Comparison of ENCODE assay signal across 1 cellular context in genomic region chr3:112143251-112143650, GRCh38.
A peak's percentile ranks its signal among the peaks of the same experiment; 100 is the strongest.
TF ChIP-seq lines count a peak whose summit lies in the region.

No MANE protein-coding gene starts in this region.

TF ChIP-seq in GM12878, 131 proteins besides CTCF, POLR2A, EP300 and RAD21 (continued from another document):
- TF ChIP-seq NFIC (IDR thresholded peaks at IDR 0.05; ENCODE audit: low read depth, low read length) (0 out of 2 replicates have a peak, but pooled peaks have one; percentile 38), ZNF687 (IDR thresholded peaks at IDR 0.05) (no peak), ATF7 (IDR thresholded peaks at IDR 0.05; ENCODE audit: low read depth) (peak; percentile 17; the same call in 1 of the 2 replicates), HSF1 (IDR thresholded peaks at IDR 0.05; ENCODE audit: low read depth, low read length) (no peak), E2F4 (IDR thresholded peaks at IDR 0.05; ENCODE audit: low read depth, low read length) (no peak), GABPA (IDR thresholded peaks at IDR 0.05; ENCODE audit: low read depth) (no peak), ETV6 (conservative IDR thresholded peaks at IDR 0.05 in 1 of 2, IDR thresholded peaks at IDR 0.05 in 1 of 2; ENCODE audit: borderline replicate concordance in 1 of 2, low read depth in 1 of 2) (no peak), TAF1 (IDR thresholded peaks at IDR 0.05; ENCODE audit: borderline replicate concordance, low read depth, low read length) (no peak), CREM (IDR thresholded peaks at IDR 0.05; ENCODE audit: low read depth) (peak; percentile 41; the same call in 1 of the 2 replicates), CHD4 (IDR thresholded peaks at IDR 0.05) (no peak), GATAD2B (conservative IDR thresholded peaks at IDR 0.05; ENCODE audit: low read depth) (no peak), RUNX3 (IDR thresholded peaks at IDR 0.05; ENCODE audit: low read length) (peak; percentile 75), JUNB (IDR thresholded peaks at IDR 0.05) (peak; percentile 69), HDAC2 (IDR thresholded peaks at IDR 0.05) (no peak), ZBTB33 (IDR thresholded peaks at IDR 0.05) (no peak), PKNOX1 (IDR thresholded peaks at IDR 0.05) (peak; percentile 24; the same call in 1 of the 2 replicates), IRF5 (IDR thresholded peaks at IDR 0.05; ENCODE audit: borderline replicate concordance) (no peak), TARDBP (IDR thresholded peaks at IDR 0.05; ENCODE audit: borderline replicate concordance) (no peak), SP1 (IDR thresholded peaks at IDR 0.05; ENCODE audit: low read depth, low read length) (no peak), POLR2AphosphoS2 (IDR thresholded peaks at IDR 0.05; ENCODE audit: low read depth, low read length) (no peak), IKZF1 (conservative IDR thresholded peaks at IDR 0.05) (no peak), CEBPB (IDR thresholded peaks at IDR 0.05; ENCODE audit: borderline replicate concordance in 1 of 2, low read depth in 2 of 2, low read length in 2 of 2) (no peak)
